Comparison of ENCODE assay signal across 13 cellular contexts in genomic region chr13:102440259-102440936, GRCh38. TPM values are rescaled to one million over a fixed set of nuclear protein-coding genes. Genes with fewer than 3 reads are reported as not detected.
DNase-seq lines count a peak whose midpoint lies in the region; ATAC-seq and TF ChIP-seq lines count a peak whose summit lies in the region.
"Had no signal": no experiment of that assay in that cellular context is flagged by ENCODE, and none has a peak within 500 bp of the region (broad histone marks: within the 10 kb centered on the region; RNA-seq: fewer than 3 reads in every experiment).

No MANE protein-coding gene starts in this region.

- DNase-seq in epithelial cell of proximal tubule (ENCODE audit: low read depth), result peak; percentile 74
- DNase-seq in middle frontal gyrus (ENCODE audit: extremely low spot score, low spot score), result no peak
- no peak for DNase-seq in activated naive CD8-positive, alpha-beta T cell treated with anti-CD3 and anti-CD28 coated beads for 36 hours
- no peak for DNase-seq in activated effector memory CD4-positive, alpha-beta T cell treated with anti-CD3 and anti-CD28 coated beads, Interleukin-2, amount 50 U/mL, for 16 hours
- no peak for DNase-seq in GF-D8 (lab: John Stamatoyannopoulos, UW)
- DNase-seq: activated gamma-delta T cell treated with Interleukin-2 at 50 U/mL for 16 hours; CD4-positive, CD25-positive, alpha-beta regulatory T cell; NCI-H1436; stimulated activated CD4-positive, alpha-beta T cell treated with anti-CD3 and anti-CD28 coated beads, Interleukin-1b, Interleukin-23, amount 100 ng/mL, for 48 hours had no signal

- H3K27me3 Mint-ChIP-seq in activated naive CD8-positive, alpha-beta T cell treated with anti-CD3 and anti-CD28 coated beads for 36 hours, result peaks cover 32% of the 10 kb centered on the region
- H3K27me3 Mint-ChIP-seq: CD4-positive, CD25-positive, alpha-beta regulatory T cell had no signal

- peaks cover 9% of the 10 kb centered on the region for H3K9me3 Mint-ChIP-seq in activated naive CD8-positive, alpha-beta T cell treated with anti-CD3 and anti-CD28 coated beads for 36 hours

- no peak overlapping the region for H3K27ac Mint-ChIP-seq in activated naive CD8-positive, alpha-beta T cell treated with anti-CD3 and anti-CD28 coated beads for 36 hours

- H3K36me3 Mint-ChIP-seq in activated naive CD8-positive, alpha-beta T cell treated with anti-CD3 and anti-CD28 coated beads for 36 hours, result no peaks in the 10 kb centered on the region

- H3K4me3 Mint-ChIP-seq in activated naive CD8-positive, alpha-beta T cell treated with anti-CD3 and anti-CD28 coated beads for 36 hours, result no peak overlapping the region
- H3K4me3 Mint-ChIP-seq: CD4-positive, CD25-positive, alpha-beta regulatory T cell had no signal

- H3K4me3 ChIP-seq in epithelial cell of proximal tubule (ENCODE audit: low read depth, low read length), result no peak overlapping the region
- H3K4me3 ChIP-seq: lung had no signal

- no peaks in the 10 kb centered on the region for H3K4me1 Mint-ChIP-seq in activated naive CD8-positive, alpha-beta T cell treated with anti-CD3 and anti-CD28 coated beads for 36 hours
- H3K4me1 Mint-ChIP-seq: CD4-positive, CD25-positive, alpha-beta regulatory T cell had no signal

- TF ChIP-seq CTCF in epithelial cell of proximal tubule (conservative IDR thresholded peaks at IDR 0.05; ENCODE audit: low read depth, low read length), result no peak

- ATAC-seq in GM18499 (IDR thresholded peaks at IDR 0.05; ENCODE audit: insufficient read depth, unreplicated experiment) (peak; percentile 36), GM21576 (IDR thresholded peaks at IDR 0.05; ENCODE audit: unreplicated experiment) (peak; percentile 44), HG03432 (IDR thresholded peaks at IDR 0.05; ENCODE audit: unreplicated experiment) (peak; percentile 58)

RNA-seq across cellular contexts. Expression of gene FGF14, which starts 38.5 kb away (rescaled TPM):
- 0.06 TPM in 1 of 2 replicates, not detected in the other for total RNA-seq in epithelial cell of proximal tubule
- total RNA-seq in activated naive CD8-positive, alpha-beta T cell treated with anti-CD3 and anti-CD28 coated beads for 36 hours, result not detected
- total RNA-seq: CD4-positive, CD25-positive, alpha-beta regulatory T cell had no signal
